Comparison of ENCODE assay signal across 16 cellular contexts in genomic region chr9:123984802-123985201, GRCh38. TPM values are rescaled to one million over a fixed set of nuclear protein-coding genes. Genes with fewer than 3 reads are reported as not detected.
DNase-seq lines count a peak whose midpoint lies in the region; ATAC-seq and TF ChIP-seq lines count a peak whose summit lies in the region.
"Had no signal": no experiment of that assay in that cellular context is flagged by ENCODE, and none has a peak within 500 bp of the region (broad histone marks: within the 10 kb centered on the region; RNA-seq: fewer than 3 reads in every experiment).

No MANE protein-coding gene starts in this region.

- 58% methylated on average over 3 of the region's 3 CpGs for WGBS in liver

- no peaks in the 10 kb centered on the region for H3K9me3 Mint-ChIP-seq in activated T-helper 17 cell treated with anti-CD3 and anti-CD28 coated beads, Interleukin-2, amount 50 U/mL, for 72 hours
- H3K9me3 Mint-ChIP-seq: H9 had no signal

- no peaks in the 10 kb centered on the region for H3K4me1 Mint-ChIP-seq in activated T-helper 17 cell treated with anti-CD3 and anti-CD28 coated beads, Interleukin-2, amount 50 U/mL, for 72 hours
- H3K4me1 Mint-ChIP-seq: CD14-positive monocyte; CD4-positive, alpha-beta memory T cell had no signal

- H3K27me3 Mint-ChIP-seq in activated T-helper 17 cell treated with anti-CD3 and anti-CD28 coated beads, Interleukin-2, amount 50 U/mL, for 72 hours, result peaks cover 36% of the 10 kb centered on the region

- H3K36me3 Mint-ChIP-seq in activated T-helper 17 cell treated with anti-CD3 and anti-CD28 coated beads, Interleukin-2, amount 50 U/mL, for 72 hours (ENCODE audit: low read depth), result no peaks in the 10 kb centered on the region
- H3K36me3 Mint-ChIP-seq: CD4-positive, alpha-beta memory T cell had no signal

- no peaks in the 10 kb centered on the region for H3K4me1 ChIP-seq in left ventricle myocardium inferior
- H3K4me1 ChIP-seq in liver (ENCODE audit: control insufficient read depth in 4 of 4, insufficient read depth in 4 of 4, low read length in 3 of 4), result no peaks in the 10 kb centered on the region
- H3K4me1 ChIP-seq: BLaER1 had no signal

- no peaks in the 10 kb centered on the region for H3K36me3 ChIP-seq in left ventricle myocardium inferior
- H3K36me3 ChIP-seq in liver (ENCODE audit: control insufficient read depth in 4 of 4, insufficient read depth in 3 of 4, low read depth in 1 of 4, low read length in 3 of 4), result no peaks in the 10 kb centered on the region
- H3K36me3 ChIP-seq: BLaER1 had no signal

- no peak overlapping the region for H3K4me3 Mint-ChIP-seq in activated T-helper 17 cell treated with anti-CD3 and anti-CD28 coated beads, Interleukin-2, amount 50 U/mL, for 72 hours
- H3K4me3 Mint-ChIP-seq: CD4-positive, alpha-beta memory T cell; H9 had no signal

- H3K4me3 ChIP-seq in left ventricle myocardium inferior (no peak overlapping the region), liver (ENCODE audit: low read depth in 1 of 3, low read length in 3 of 3) (no peak overlapping the region)
- H3K4me3 ChIP-seq: BLaER1 had no signal

- TF ChIP-seq RAD21 in liver (IDR thresholded peaks at IDR 0.05), result no peak

- DNase-seq in Right ventricle myocardium superior, result no peak
- no peak for DNase-seq in left cardiac atrium
- peak; percentile 18 for DNase-seq in left ventricle myocardium inferior
- no peak for DNase-seq in NCI-H128 (lab: John Stamatoyannopoulos, UW; ENCODE audit: unreplicated experiment)
- DNase-seq in NK-92 treated with Interleukin-12 subunit alpha and Interleukin-12 subunit beta, amount 100 ng/mL, for 24 hours (lab: John Stamatoyannopoulos, UW), result no peak
- DNase-seq: 8988T; CD4-positive, alpha-beta memory T cell; DMS153; DMS79; GF-D8; H9 had no signal

- no peak for TF ChIP-seq CTCF in left ventricle myocardium inferior (IDR thresholded peaks at IDR 0.05; ENCODE audit: borderline replicate concordance)
- TF ChIP-seq CTCF in liver (IDR thresholded peaks at IDR 0.05; ENCODE audit: low read depth, low read length, missing input control), result no peak

- H3K9ac ChIP-seq in liver (ENCODE audit: low read depth in 1 of 2, low read length in 2 of 2), result no peak overlapping the region
- H3K9ac ChIP-seq: BLaER1 had no signal

- no peaks in the 10 kb centered on the region for H3K9me3 ChIP-seq in left ventricle myocardium inferior (replicated peaks)
- H3K9me3 ChIP-seq in liver (ENCODE audit: control insufficient read depth in 4 of 4, low read length in 3 of 4), result no peaks in the 10 kb centered on the region
- H3K9me3 ChIP-seq: BLaER1 had no signal

- peak; percentile 86 for ATAC-seq in Right ventricle myocardium superior (ENCODE audit: poor library complexity)
- no peak for ATAC-seq in left cardiac atrium
- ATAC-seq in activated T-helper 17 cell treated with anti-CD3 and anti-CD28 coated beads, Interleukin-2, amount 50 U/mL, for 72 hours (replicated peaks), result no peak

- H3K27me3 ChIP-seq in left ventricle myocardium inferior (ENCODE audit: low read depth) (peaks cover 61% of the 10 kb centered on the region), liver (ENCODE audit: control insufficient read depth in 4 of 4, insufficient read depth in 4 of 4, low read length in 3 of 4) (peaks cover 0 to 3% (median under 1%) of the 10 kb centered on the region in 4 donors)
- H3K27me3 ChIP-seq: BLaER1 had no signal

- intact Hi-C loops in Right ventricle myocardium superior (cut with DNase I) (no loop called here), left cardiac atrium (cut with DNase I) (no loop called here), left ventricle myocardium inferior (cut with micrococcal nuclease) (no loop called here)

- H3K27ac ChIP-seq in left ventricle myocardium inferior (replicated peaks) (no peak overlapping the region), liver (ENCODE audit: low read depth in 1 of 2, low read length in 2 of 2) (no peak overlapping the region)
- H3K27ac ChIP-seq: BLaER1 had no signal

- no peak overlapping the region for H3K27ac Mint-ChIP-seq in activated T-helper 17 cell treated with anti-CD3 and anti-CD28 coated beads, Interleukin-2, amount 50 U/mL, for 72 hours
- H3K27ac Mint-ChIP-seq: CD4-positive, alpha-beta memory T cell; H9 had no signal

TF ChIP-seq in liver, 16 proteins besides CTCF, POLR2A, EP300 and RAD21:
- TF ChIP-seq FOXA2 (IDR thresholded peaks at IDR 0.05) (peak; percentile 21), EGR1 (IDR thresholded peaks at IDR 0.05; ENCODE audit: low read depth in 2 of 2) (no peak), HNF4A (conservative IDR thresholded peaks at IDR 0.05) (peak; percentile 55 to 79)

RNA-seq across cellular contexts. Expression of gene LHX2, which starts 26.8 kb away (rescaled TPM):
- total RNA-seq in Right ventricle myocardium superior (not detected), left cardiac atrium (under 1 TPM in 1 of 2 donors, not detected in 1; 0.38 TPM), left ventricle myocardium inferior (not detected), liver (1 to 10 TPM; 2.0 to 2.5 TPM)
- 1 to 10 TPM; 2.0 to 2.2 TPM for polyA plus RNA-seq in liver
- total RNA-seq in activated T-helper 17 cell treated with anti-CD3 and anti-CD28 coated beads, Interleukin-2, amount 50 U/mL, for 72 hours, result not detected
- total RNA-seq: CD4-positive, alpha-beta memory T cell; H9 had no signal
- polyA plus RNA-seq: AG04450; CD14-positive monocyte; CD4-positive, alpha-beta memory T cell had no signal

RNA-seq across cellular contexts. Expression of gene DENND1A, which starts 54.9 kb away (rescaled TPM):
- total RNA-seq in Right ventricle myocardium superior, result 12.6 TPM
- total RNA-seq in left cardiac atrium, result 10 to 100 TPM; 16.2 to 17.7 TPM
- total RNA-seq in left ventricle myocardium inferior, result 12.2 TPM
- 10 to 100 TPM; 17.7 to 22.0 TPM for total RNA-seq in liver
- polyA plus RNA-seq in liver, result 10 to 100 TPM in 1 of 2 donors, 1 to 10 TPM in 1; 7.9 to 10.1 TPM
- total RNA-seq in activated T-helper 17 cell treated with anti-CD3 and anti-CD28 coated beads, Interleukin-2, amount 50 U/mL, for 72 hours, result 10 to 100 TPM; 19.3 to 22.8 TPM
